28 cellular contexts compared by ENCODE assay signal in the genomic region with DNA sequence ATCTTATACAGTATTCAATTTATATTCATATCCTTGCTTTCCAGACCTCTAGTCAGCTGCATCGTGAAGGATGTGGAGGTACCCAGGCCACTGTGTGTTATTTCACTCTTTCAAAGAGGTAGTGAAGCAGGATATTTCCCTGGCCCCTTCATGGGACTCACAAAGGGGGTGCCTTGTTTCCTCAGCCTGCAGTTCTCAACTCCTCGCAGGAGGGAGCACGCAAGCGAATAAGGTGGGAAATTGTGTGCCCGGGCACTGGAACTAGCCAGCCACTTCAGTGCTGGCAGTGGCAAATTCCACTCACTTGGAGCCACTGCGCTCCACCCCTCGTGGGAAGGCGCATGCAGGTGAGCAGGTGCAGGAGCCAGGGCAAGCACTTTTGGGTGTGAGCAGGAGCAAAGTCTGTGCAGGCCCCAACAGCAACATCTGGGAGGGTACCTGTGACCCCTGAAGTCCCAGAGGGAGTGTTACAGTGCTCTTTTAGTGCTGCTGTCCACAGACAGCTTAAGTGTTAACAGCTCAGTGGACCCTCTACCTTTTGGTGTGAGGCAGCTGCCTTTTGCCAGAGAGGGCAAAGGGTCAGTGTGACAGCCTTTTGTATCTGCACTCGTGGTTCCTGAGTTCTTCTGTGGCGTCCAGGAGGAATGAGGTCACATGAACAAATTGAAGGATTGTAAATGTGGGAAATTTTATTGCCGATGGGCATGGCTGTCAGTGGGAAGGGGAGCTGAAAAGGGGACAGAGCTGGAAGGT.
"Had no signal": no experiment of that assay in that cellular context is flagged by ENCODE, and none has a peak within 500 bp of the region (broad histone marks: within the 10 kb centered on the region; RNA-seq: fewer than 3 reads in every experiment).

No MANE protein-coding gene starts in this region.

- H3K4me3 Mint-ChIP-seq: activated CD4-positive, alpha-beta memory T cell treated with anti-CD3 and anti-CD28 coated beads, Interleukin-2, amount 10 ng/mL, durations not matched to agents 7 days and 5 days; activated CD4-positive, alpha-beta T cell treated with anti-CD3 and anti-CD28 coated beads, Interleukin-2, amount 10 ng/mL, durations not matched to agents 24 days and 14 days; activated T-cell treated with anti-CD3 and anti-CD28 coated beads, Interleukin-2, amount 50 U/mL, for 24 hours; activated T-helper 17 cell treated with anti-CD3 and anti-CD28 coated beads, Interleukin-2, amount 50 U/mL, for 72 hours; nephron had no signal

- DNase-seq: activated CD4-positive, alpha-beta memory T cell treated with anti-CD3 and anti-CD28 coated beads, Interleukin-2, amount 10 ng/mL, durations not matched to agents 7 days and 5 days; activated CD4-positive, alpha-beta T cell treated with anti-CD3 and anti-CD28 coated beads, Interleukin-2, amount 10 ng/mL, durations not matched to agents 24 days and 14 days; activated CD4-positive, CD25-positive, alpha-beta regulatory T cell treated with anti-CD3 and anti-CD28 coated beads, Interleukin-2, amount 50 U/mL, for 72 hours; activated CD8-positive, alpha-beta memory T cell treated with anti-CD3 and anti-CD28 coated beads, Interleukin-2, amount 50 U/mL, for 48 hours; activated gamma-delta T cell treated with Interleukin-2 at 50 U/mL for 16 hours; activated naive CD4-positive, alpha-beta T cell treated with anti-CD3 and anti-CD28 coated beads, Interleukin-2, amount 50 U/mL, for 16 hours; activated T-cell treated with anti-CD3 and anti-CD28 coated beads, Interleukin-2, amount 50 U/mL, for 24 hours; amygdala; central memory CD4-positive, alpha-beta T cell; foreskin keratinocyte; heart left ventricle; left ventricle myocardium inferior; mesendoderm; psoas muscle; spleen; stimulated activated naive CD4-positive, alpha-beta T cell treated with Interleukin-2 at 50 U/mL for 16 hours; testis; transverse colon; WERI-Rb-1 had no signal

- H3K27me3 ChIP-seq: esophagus muscularis mucosa, heart left ventricle, testis, transverse colon had no signal

- H3K9me3 ChIP-seq: breast epithelium, esophagus muscularis mucosa, heart left ventricle, left ventricle myocardium inferior, psoas muscle, spleen, testis, transverse colon had no signal

- H3K9me3 Mint-ChIP-seq: activated CD4-positive, alpha-beta memory T cell treated with anti-CD3 and anti-CD28 coated beads, Interleukin-2, amount 10 ng/mL, durations not matched to agents 7 days and 5 days; activated CD4-positive, alpha-beta T cell treated with anti-CD3 and anti-CD28 coated beads, Interleukin-2, amount 10 ng/mL, durations not matched to agents 24 days and 14 days; activated T-cell treated with anti-CD3 and anti-CD28 coated beads, Interleukin-2, amount 50 U/mL, for 24 hours; activated T-helper 17 cell treated with anti-CD3 and anti-CD28 coated beads, Interleukin-2, amount 50 U/mL, for 72 hours; nephron had no signal

- H3K27ac ChIP-seq: breast epithelium, esophagus muscularis mucosa, foreskin keratinocyte, heart left ventricle, left ventricle myocardium inferior, parathyroid adenoma, psoas muscle, spleen, testis, transverse colon, WERI-Rb-1 had no signal

- H2AFZ ChIP-seq: parathyroid adenoma had no signal

- H3K27ac Mint-ChIP-seq: activated CD4-positive, alpha-beta memory T cell treated with anti-CD3 and anti-CD28 coated beads, Interleukin-2, amount 10 ng/mL, durations not matched to agents 7 days and 5 days; activated CD4-positive, alpha-beta T cell treated with anti-CD3 and anti-CD28 coated beads, Interleukin-2, amount 10 ng/mL, durations not matched to agents 24 days and 14 days; activated T-cell treated with anti-CD3 and anti-CD28 coated beads, Interleukin-2, amount 50 U/mL, for 24 hours; activated T-helper 17 cell treated with anti-CD3 and anti-CD28 coated beads, Interleukin-2, amount 50 U/mL, for 72 hours; nephron had no signal

- H3K36me3 ChIP-seq: breast epithelium, esophagus muscularis mucosa, heart left ventricle, left ventricle myocardium inferior, spleen, transverse colon, WERI-Rb-1 had no signal

- H3K4me3 ChIP-seq: breast epithelium, esophagus muscularis mucosa, heart left ventricle, left ventricle myocardium inferior, lung, psoas muscle, spleen, testis, transverse colon had no signal

- H3K4me1 Mint-ChIP-seq: activated CD4-positive, alpha-beta memory T cell treated with anti-CD3 and anti-CD28 coated beads, Interleukin-2, amount 10 ng/mL, durations not matched to agents 7 days and 5 days; activated CD4-positive, alpha-beta T cell treated with anti-CD3 and anti-CD28 coated beads, Interleukin-2, amount 10 ng/mL, durations not matched to agents 24 days and 14 days; activated T-helper 17 cell treated with anti-CD3 and anti-CD28 coated beads, Interleukin-2, amount 50 U/mL, for 72 hours; nephron had no signal

- H3K9ac ChIP-seq: parathyroid adenoma had no signal

- FAIRE-seq: islet of Langerhans, TTC549, urothelium cell line had no signal

- H3K79me2 ChIP-seq: parathyroid adenoma had no signal

- H3K4me1 ChIP-seq: breast epithelium, esophagus muscularis mucosa, foreskin keratinocyte, heart left ventricle, left ventricle myocardium inferior, parathyroid adenoma, psoas muscle, spleen, testis, transverse colon had no signal

- ATAC-seq: activated T-helper 17 cell treated with anti-CD3 and anti-CD28 coated beads, Interleukin-2, amount 50 U/mL, for 72 hours; foreskin keratinocyte; heart left ventricle; psoas muscle had no signal
